20 cellular contexts compared by ENCODE assay signal in the genomic region with DNA sequence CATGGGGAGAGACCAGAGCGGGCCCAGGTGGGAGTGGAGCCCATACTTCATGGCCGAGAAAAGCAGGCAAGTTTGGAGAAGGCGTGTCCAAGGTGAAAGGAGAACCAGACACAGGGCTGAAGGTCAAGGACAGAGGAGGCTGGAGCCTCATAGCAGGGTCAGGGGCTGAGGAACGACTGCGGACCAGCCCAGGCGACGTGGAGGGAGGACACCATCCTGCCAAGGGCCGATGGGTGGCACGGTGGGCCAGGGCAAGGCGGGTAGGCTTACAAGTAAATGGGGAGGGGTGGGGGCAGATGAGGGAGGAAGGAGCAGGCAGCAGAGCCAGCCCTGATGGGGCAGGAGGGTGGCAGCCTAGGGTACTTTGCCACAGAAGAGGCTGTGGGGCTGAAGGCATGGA. TPM values are rescaled to one million over a fixed set of nuclear protein-coding genes. Genes with fewer than 3 reads are reported as not detected.
DNase-seq lines count a peak whose midpoint lies in the region; ATAC-seq and TF ChIP-seq lines count a peak whose summit lies in the region.
"Had no signal": no experiment of that assay in that cellular context is flagged by ENCODE, and none has a peak within 500 bp of the region (broad histone marks: within the 10 kb centered on the region; RNA-seq: fewer than 3 reads in every experiment).

No MANE protein-coding gene starts in this region.

- no peaks in the 10 kb centered on the region for H3K79me2 ChIP-seq in neural progenitor cell (ENCODE audit: low read depth)

- TF ChIP-seq CTCF in IMR-90 (conservative IDR thresholded peaks at IDR 0.05; ENCODE audit: low read depth, low read length) (no peak), glutamatergic neuron (IDR thresholded peaks at IDR 0.05; ENCODE audit: partially characterized antibody, unreplicated experiment) (no peak), neural progenitor cell (IDR thresholded peaks at IDR 0.05) (no peak), colonic mucosa (IDR thresholded peaks at IDR 0.05) (no peak)

- no peak overlapping the region for H4K8ac ChIP-seq in IMR-90 (ENCODE audit: low read depth in 2 of 2, low read length in 2 of 2)

- peaks cover 7% of the 10 kb centered on the region for H3F3A ChIP-seq in neural progenitor cell (ENCODE audit: low read depth)

- WGBS in IMR-90 (ENCODE audit: extremely low coverage in 2 of 2, insufficient read length in 1 of 2), 2 experiments = 96% methylated on average over 9 of the region's 10 CpGs; no CpG with 5 or more reads in 1 of the 2 experiments

- H3K4ac ChIP-seq in IMR-90 (ENCODE audit: low read depth, low read length) = no peak overlapping the region

- no peaks in the 10 kb centered on the region for H3K9me3 ChIP-seq in CD4-positive, CD25-positive, alpha-beta regulatory T cell (ENCODE audit: control insufficient read depth in 2 of 2, low read length in 2 of 2)
- H3K9me3 ChIP-seq in IMR-90 (ENCODE audit: control insufficient read depth, insufficient read depth, low read length) (no peaks in the 10 kb centered on the region), neural progenitor cell (ENCODE audit: low read depth) (no peaks in the 10 kb centered on the region), colonic mucosa (no peaks in the 10 kb centered on the region)
- H3K9me3 ChIP-seq: A549 had no signal

- H3K9ac ChIP-seq in IMR-90 (ENCODE audit: low read depth, low read length) (no peak overlapping the region), neural progenitor cell (no peak overlapping the region), colonic mucosa (ENCODE audit: low read depth in 2 of 2, low read length in 2 of 2) (no peak overlapping the region)

- H4K20me1 ChIP-seq in IMR-90 (ENCODE audit: insufficient read depth, low read length) = no peaks in the 10 kb centered on the region; the same call in 1 of the 2 replicates
- peaks cover 18% of the 10 kb centered on the region for H4K20me1 ChIP-seq in neural progenitor cell (ENCODE audit: low read depth)

- H3K56ac ChIP-seq in IMR-90 (ENCODE audit: extremely low read depth, insufficient read depth, low read length) = no peak overlapping the region

- H3K36me3 Mint-ChIP-seq in CD4-positive, CD25-positive, alpha-beta regulatory T cell = peaks cover 9% of the 10 kb centered on the region
- H3K36me3 Mint-ChIP-seq in glutamatergic neuron (ENCODE audit: unreplicated experiment) (no peaks in the 10 kb centered on the region), neural progenitor cell (peaks cover 4% of the 10 kb centered on the region)

- peaks cover 6% of the 10 kb centered on the region; the same call in 1 of the 2 replicates for H3K9me1 ChIP-seq in IMR-90 (ENCODE audit: insufficient read depth, low read length)

- no peak overlapping the region for H3K4me3 ChIP-seq in CD4-positive, CD25-positive, alpha-beta regulatory T cell (ENCODE audit: low read depth, low read length)
- H3K4me3 ChIP-seq in IMR-90 (ENCODE audit: insufficient read depth, low read depth, low read length) = no peak overlapping the region
- no peak overlapping the region for H3K4me3 ChIP-seq in neural progenitor cell
- H3K4me3 ChIP-seq in colonic mucosa = no peak overlapping the region
- H3K4me3 ChIP-seq: A549 had no signal

- H3K4me1 Mint-ChIP-seq in CD4-positive, CD25-positive, alpha-beta regulatory T cell = no peaks in the 10 kb centered on the region
- peaks cover 31% of the 10 kb centered on the region for H3K4me1 Mint-ChIP-seq in glutamatergic neuron (ENCODE audit: low read depth, unreplicated experiment)
- peaks cover 44% of the 10 kb centered on the region for H3K4me1 Mint-ChIP-seq in neural progenitor cell
- H3K4me1 Mint-ChIP-seq: CD4-positive, alpha-beta memory T cell had no signal

- H2BK120ac ChIP-seq in IMR-90 (ENCODE audit: low read depth, low read length) = no peak overlapping the region

- no peaks in the 10 kb centered on the region for H3K4me1 ChIP-seq in CD4-positive, CD25-positive, alpha-beta regulatory T cell (ENCODE audit: control insufficient read depth, insufficient read depth, low read length, poor library complexity, severe bottlenecking)
- H3K4me1 ChIP-seq in IMR-90 (ENCODE audit: control insufficient read depth, insufficient read depth, low read length) (peaks cover 14% of the 10 kb centered on the region), neural progenitor cell (peaks cover 17% of the 10 kb centered on the region), colonic mucosa (peaks cover 20% of the 10 kb centered on the region)
- H3K4me1 ChIP-seq: A549 had no signal

- no peak overlapping the region for H4K5ac ChIP-seq in IMR-90 (ENCODE audit: low read depth, low read length)

- no peak for DNase-seq in CD4-positive, CD25-positive, alpha-beta regulatory T cell
- DNase-seq in IMR-90 (no peak), glutamatergic neuron (no peak), neural progenitor cell (ENCODE audit: low spot score) (no peak), kidney glomerular epithelial cell (lab: John Stamatoyannopoulos, UW) (no peak), colonic mucosa (no peak), NCI-H1930 (lab: John Stamatoyannopoulos, UW) (no peak)
- DNase-seq: AML-193; Calu3; CD4-positive, alpha-beta memory T cell; DMS79 treated with DMSO at 0.1 percent for 48 hours; GF-D8; HCEC 1CT had no signal

- intact Hi-C loops in IMR-90 (cut with micrococcal nuclease) (no loop called here), colonic mucosa (cut with DNase I) (no loop called here)

- BruUV-seq in IMR-90 (replicated peaks; lab: Mats Ljungman, UMichigan) = no TSS peak

- no peaks in the 10 kb centered on the region for H3K27me3 ChIP-seq in CD4-positive, CD25-positive, alpha-beta regulatory T cell (ENCODE audit: control insufficient read depth, insufficient read depth, low read length)
- H3K27me3 ChIP-seq in IMR-90 (ENCODE audit: control insufficient read depth, insufficient read depth, low read length) (no peaks in the 10 kb centered on the region), neural progenitor cell (no peaks in the 10 kb centered on the region), colonic mucosa (no peaks in the 10 kb centered on the region)

- in situ Hi-C loops in IMR-90 (cut with MboI; ENCODE audit: low sequenced_read_pairs) = no loop called here

- no peak for TF ChIP-seq POLR2A in IMR-90 (IDR thresholded peaks at IDR 0.05; ENCODE audit: low read depth, low read length)

- H2AK5ac ChIP-seq in IMR-90 (ENCODE audit: low read depth, low read length) = no peak overlapping the region

- no peaks in the 10 kb centered on the region for H3K27me3 Mint-ChIP-seq in CD4-positive, CD25-positive, alpha-beta regulatory T cell
- peaks cover 20% of the 10 kb centered on the region for H3K27me3 Mint-ChIP-seq in glutamatergic neuron (ENCODE audit: unreplicated experiment)
- peaks cover 2% of the 10 kb centered on the region for H3K27me3 Mint-ChIP-seq in neural progenitor cell (ENCODE audit: insufficient read depth, low read depth)
- H3K27me3 Mint-ChIP-seq: CD4-positive, alpha-beta memory T cell had no signal

- no peak overlapping the region for H3K27ac ChIP-seq in CD4-positive, CD25-positive, alpha-beta regulatory T cell (ENCODE audit: insufficient read depth, low read length, poor library complexity, severe bottlenecking)
- no peak overlapping the region for H3K27ac ChIP-seq in IMR-90 (ENCODE audit: insufficient read depth, low read length)
- H3K27ac ChIP-seq in neural progenitor cell = no peak overlapping the region
- no peak overlapping the region for H3K27ac ChIP-seq in colonic mucosa
- H3K27ac ChIP-seq: 22Rv1, A549, C4-2B had no signal

- H3K4me2 ChIP-seq in IMR-90 (ENCODE audit: low read depth, low read length) = no peak overlapping the region
- H3K4me2 ChIP-seq in neural progenitor cell = no peak overlapping the region
- H3K4me2 ChIP-seq: A549 had no signal

- no peak overlapping the region for H2BK5ac ChIP-seq in IMR-90 (ENCODE audit: low read depth, low read length, poor library complexity, severe bottlenecking)

- no peaks in the 10 kb centered on the region for H3K9me3 Mint-ChIP-seq in CD4-positive, CD25-positive, alpha-beta regulatory T cell
- H3K9me3 Mint-ChIP-seq in glutamatergic neuron (ENCODE audit: unreplicated experiment) (peaks cover 22% of the 10 kb centered on the region), neural progenitor cell (no peaks in the 10 kb centered on the region)
- H3K9me3 Mint-ChIP-seq: CD4-positive, alpha-beta memory T cell had no signal

- peaks cover 0 to 15% of the 10 kb centered on the region in 2 experiments; a peak in 2 of 4 replicates for H3K79me1 ChIP-seq in IMR-90 (ENCODE audit: low read depth in 1 of 2, low read length in 2 of 2)

- H2AK9ac ChIP-seq in IMR-90 (replicated peaks; ENCODE audit: low read depth, low read length, poor library complexity) = peak overlapping the region; percentile 61

- no peak for ATAC-seq in CD4-positive, CD25-positive, alpha-beta regulatory T cell (ENCODE audit: low read depth in 2 of 2)
- ATAC-seq in IMR-90 (ENCODE audit: low read depth) (no peak), GM18520 (IDR thresholded peaks at IDR 0.05; ENCODE audit: unreplicated experiment) (no peak)
- ATAC-seq: A549 had no signal

- no peak for TF ChIP-seq RAD21 in IMR-90 (IDR thresholded peaks at IDR 0.05; ENCODE audit: low read length)

- H3K4me3 Mint-ChIP-seq in CD4-positive, CD25-positive, alpha-beta regulatory T cell = no peak overlapping the region
- H3K4me3 Mint-ChIP-seq in glutamatergic neuron (ENCODE audit: unreplicated experiment) = peak overlapping the region; percentile 44
- no peak overlapping the region for H3K4me3 Mint-ChIP-seq in neural progenitor cell

- dilution Hi-C loops in IMR-90 (cut with HindIII; ENCODE audit: low sequenced_read_pairs, unreplicated experiment) = no loop called here

- CTCF ChIA-PET in IMR-90 (lab: Yijun Ruan, JAX) = no interaction called here

- no peak overlapping the region for H3K14ac ChIP-seq in IMR-90 (replicated peaks; ENCODE audit: low read depth, low read length)

- H3K36me3 ChIP-seq in CD4-positive, CD25-positive, alpha-beta regulatory T cell (ENCODE audit: control insufficient read depth, insufficient read depth, low read length) = no peaks in the 10 kb centered on the region
- H3K36me3 ChIP-seq in IMR-90 (ENCODE audit: control insufficient read depth, insufficient read depth, low read length) (no peaks in the 10 kb centered on the region), neural progenitor cell (no peaks in the 10 kb centered on the region), colonic mucosa (no peaks in the 10 kb centered on the region)

- H3K18ac ChIP-seq in IMR-90 (ENCODE audit: low read depth, low read length) = no peak overlapping the region

- no peak overlapping the region for H3K23ac ChIP-seq in IMR-90 (ENCODE audit: low read depth, low read length)

- no peak overlapping the region for H2AFZ ChIP-seq in IMR-90 (replicated peaks; ENCODE audit: low read length, poor library complexity)
- no peak overlapping the region for H2AFZ ChIP-seq in neural progenitor cell (replicated peaks)

- POLR2A ChIA-PET in IMR-90 (lab: Charles Lee; ENCODE audit: unreplicated experiment) = no interaction called here

- no peak overlapping the region for H2BK15ac ChIP-seq in IMR-90 (ENCODE audit: low read depth, low read length)

- no peak overlapping the region for H2BK20ac ChIP-seq in IMR-90 (ENCODE audit: low read depth, low read length)

- peak overlapping the region in 2 of 3 donors; percentile 55 to 80 for H3K27ac Mint-ChIP-seq in CD4-positive, CD25-positive, alpha-beta regulatory T cell
- H3K27ac Mint-ChIP-seq in glutamatergic neuron (ENCODE audit: unreplicated experiment) = peak overlapping the region; percentile 69
- H3K27ac Mint-ChIP-seq in neural progenitor cell = peak overlapping the region; percentile 88
- H3K27ac Mint-ChIP-seq: CD4-positive, alpha-beta memory T cell had no signal

- no peak overlapping the region for H4K91ac ChIP-seq in IMR-90 (ENCODE audit: insufficient read depth, low read depth, low read length)

RNA-seq across cellular contexts. Expression of a gene that starts 18.2 kb away (rescaled TPM):
- 0.15 TPM for total RNA-seq in CD4-positive, CD25-positive, alpha-beta regulatory T cell
- not detected for polyA plus RNA-seq in CD4-positive, CD25-positive, alpha-beta regulatory T cell
- total RNA-seq in IMR-90 (2012; rRNA removed) = 1.7 and 1.8 TPM in 2 replicates
- polyA plus RNA-seq in IMR-90 (2012; rRNA removed) = 5.2 and 6.5 TPM in 2 replicates
- 4.8 and 9.2 TPM in 2 replicates for polyA plus RNA-seq in IMR-90 (2012; cell fraction: cytosol; rRNA removed)
- 11.6 and 25.5 TPM in 2 replicates for polyA plus RNA-seq in IMR-90 (2012; cell fraction: nucleus; rRNA removed; ENCODE audit: low replicate concordance)
- 174 TPM for total RNA-seq in glutamatergic neuron (ENCODE audit: unreplicated experiment)
- total RNA-seq in neural progenitor cell (ENCODE audit: low replicate concordance) = 8.4 and 27.3 TPM in 2 replicates
- 10 to 100 TPM; 19.6 to 21.0 TPM for total RNA-seq in colonic mucosa
- polyA plus RNA-seq: CD4-positive, alpha-beta memory T cell had no signal

RNA-seq across cellular contexts. Expression of a gene that starts 35.1 kb away (rescaled TPM):
- not detected for total RNA-seq in CD4-positive, CD25-positive, alpha-beta regulatory T cell
- polyA plus RNA-seq in CD4-positive, CD25-positive, alpha-beta regulatory T cell = not detected
- total RNA-seq in IMR-90 (2012; rRNA removed) = not detected in 2 replicates
- polyA plus RNA-seq in IMR-90 (2012; rRNA removed) = not detected in 2 replicates
- not detected in 2 replicates for polyA plus RNA-seq in IMR-90 (2012; cell fraction: cytosol; rRNA removed)
- not detected in 2 replicates for polyA plus RNA-seq in IMR-90 (2012; cell fraction: nucleus; rRNA removed; ENCODE audit: low replicate concordance)
- 0.66 TPM for total RNA-seq in glutamatergic neuron (ENCODE audit: unreplicated experiment)
- 5.5 and 22.2 TPM in 2 replicates for total RNA-seq in neural progenitor cell (ENCODE audit: low replicate concordance)
- not detected for total RNA-seq in colonic mucosa
- total RNA-seq: Calu3; CD4-positive, alpha-beta memory T cell; H4; HT-29 had no signal
- polyA plus RNA-seq: A549; BJ; CD4-positive, alpha-beta memory T cell had no signal

RNA-seq across cellular contexts. Expression of a gene that starts 43.3 kb away (rescaled TPM):
- total RNA-seq in CD4-positive, CD25-positive, alpha-beta regulatory T cell = 9.1 TPM
- 10 to 100 TPM; 18.2 to 22.3 (median 19.7) TPM for polyA plus RNA-seq in CD4-positive, CD25-positive, alpha-beta regulatory T cell
- total RNA-seq in IMR-90 (2012; rRNA removed) (53.9 and 61.7 TPM in 2 replicates), glutamatergic neuron (ENCODE audit: unreplicated experiment) (55.5 TPM), neural progenitor cell (ENCODE audit: low replicate concordance) (88.4 and 118 TPM in 2 replicates), colonic mucosa (10 to 100 TPM; 56.6 to 72.5 TPM)
- polyA plus RNA-seq in IMR-90 (2012; rRNA removed) = 36.4 and 37.2 TPM in 2 replicates
- polyA plus RNA-seq in IMR-90 (2012; cell fraction: cytosol; rRNA removed) = 23.0 and 23.1 TPM in 2 replicates
- polyA plus RNA-seq in IMR-90 (2012; cell fraction: nucleus; rRNA removed; ENCODE audit: low replicate concordance) = 8.0 and 15.4 TPM in 2 replicates
